In genomic region chr11:82720267-82720666, GRCh38 we compare ENCODE assay signal across 17 cellular contexts. TPM values are rescaled to one million over a fixed set of nuclear protein-coding genes. Genes with fewer than 3 reads are reported as not detected.
"Had no signal": no experiment of that assay in that cellular context is flagged by ENCODE, and none has a peak within 500 bp of the region (broad histone marks: within the 10 kb centered on the region; RNA-seq: fewer than 3 reads in every experiment).

No MANE protein-coding gene starts in this region.

- ATAC-seq: activated CD8-positive, alpha-beta T cell treated with anti-CD3 and anti-CD28 coated beads for 36 hours; activated T-cell treated with anti-CD3 and anti-CD28 coated beads, Interleukin-2, amount 50 U/mL, for 4 hours; body of pancreas; natural killer cell treated with Interleukin-12 subunit alpha and Interleukin-12 subunit beta and Interleukin-15 and Interleukin-18, amount 100 ng/mL, for 72 hours; psoas muscle; stimulated activated naive CD8-positive, alpha-beta T cell treated with anti-CD3 and anti-CD28 coated beads, Interleukin-15, amount 100 ng/mL, for 72 hours; T-helper 17 cell had no signal

- H3K27me3 Mint-ChIP-seq: natural killer cell treated with Interleukin-12 subunit alpha and Interleukin-12 subunit beta and Interleukin-15 and Interleukin-18, amount 100 ng/mL, for 72 hours had no signal

- H3K9me3 Mint-ChIP-seq: activated B cell treated with CpG ODN at 0.5 μM for 24 hours; activated CD8-positive, alpha-beta T cell treated with anti-CD3 and anti-CD28 coated beads for 36 hours; activated T-cell treated with anti-CD3 and anti-CD28 coated beads, Interleukin-2, amount 50 U/mL, for 4 hours; memory B cell; natural killer cell treated with Interleukin-12 subunit alpha and Interleukin-12 subunit beta and Interleukin-15 and Interleukin-18, amount 100 ng/mL, for 72 hours; stimulated activated naive CD8-positive, alpha-beta T cell treated with anti-CD3 and anti-CD28 coated beads, Interleukin-15, amount 100 ng/mL, for 72 hours had no signal

- DNase-seq: activated B cell treated with CpG ODN at 0.5 μM for 24 hours; activated CD4-positive, alpha-beta T cell treated with anti-CD3 and anti-CD28 coated beads for 48 hours; activated CD8-positive, alpha-beta T cell treated with anti-CD3 and anti-CD28 coated beads for 36 hours; activated effector memory CD4-positive, alpha-beta T cell treated with Interleukin-2 at 50 U/mL for 16 hours; activated naive CD4-positive, alpha-beta T cell treated with anti-CD3 and anti-CD28 coated beads, Interleukin-2, amount 50 U/mL, for 16 hours; activated T-cell treated with anti-CD3 and anti-CD28 coated beads, Interleukin-2, amount 50 U/mL, for 4 hours; body of pancreas; heart left ventricle; psoas muscle; SJCRH30; stimulated activated CD4-positive, alpha-beta T cell treated with anti-CD3 and anti-CD28 coated beads, Interleukin-1b, Interleukin-23, amount 100 ng/mL, for 48 hours; stimulated activated naive CD8-positive, alpha-beta T cell treated with anti-CD3 and anti-CD28 coated beads, Interleukin-15, amount 100 ng/mL, for 72 hours; T-helper 17 cell had no signal

- H3K4me3 ChIP-seq: body of pancreas, heart left ventricle, psoas muscle, SJCRH30, thoracic aorta had no signal

- H3K27me3 ChIP-seq: body of pancreas had no signal

- H3K27ac ChIP-seq: body of pancreas, psoas muscle, SJCRH30, thoracic aorta had no signal

- H3K36me3 Mint-ChIP-seq: memory B cell; natural killer cell treated with Interleukin-12 subunit alpha and Interleukin-12 subunit beta and Interleukin-15 and Interleukin-18, amount 100 ng/mL, for 72 hours had no signal

- H3K4me1 ChIP-seq: body of pancreas, psoas muscle, SJCRH30 had no signal

- H3K9me3 ChIP-seq: body of pancreas, heart left ventricle, psoas muscle, SJCRH30, thoracic aorta had no signal

- H3K4me1 Mint-ChIP-seq: activated B cell treated with CpG ODN at 0.5 μM for 24 hours; stimulated activated naive CD8-positive, alpha-beta T cell treated with anti-CD3 and anti-CD28 coated beads, Interleukin-15, amount 100 ng/mL, for 72 hours; T-helper 17 cell had no signal

- H3K4me3 Mint-ChIP-seq: activated B cell treated with CpG ODN at 0.5 μM for 24 hours; activated CD8-positive, alpha-beta T cell treated with anti-CD3 and anti-CD28 coated beads for 36 hours; activated T-cell treated with anti-CD3 and anti-CD28 coated beads, Interleukin-2, amount 50 U/mL, for 4 hours; memory B cell; natural killer cell treated with Interleukin-12 subunit alpha and Interleukin-12 subunit beta and Interleukin-15 and Interleukin-18, amount 100 ng/mL, for 72 hours; stimulated activated naive CD8-positive, alpha-beta T cell treated with anti-CD3 and anti-CD28 coated beads, Interleukin-15, amount 100 ng/mL, for 72 hours; T-helper 17 cell had no signal

- H3K36me3 ChIP-seq: heart left ventricle, SJCRH30, thoracic aorta had no signal

- H3K27ac Mint-ChIP-seq: activated B cell treated with CpG ODN at 0.5 μM for 24 hours; activated CD8-positive, alpha-beta T cell treated with anti-CD3 and anti-CD28 coated beads for 36 hours; memory B cell; natural killer cell treated with Interleukin-12 subunit alpha and Interleukin-12 subunit beta and Interleukin-15 and Interleukin-18, amount 100 ng/mL, for 72 hours; stimulated activated naive CD8-positive, alpha-beta T cell treated with anti-CD3 and anti-CD28 coated beads, Interleukin-15, amount 100 ng/mL, for 72 hours; T-helper 17 cell had no signal

RNA-seq across cellular contexts. Expression of gene FAM181B, which starts 13.4 kb away (rescaled TPM):
- total RNA-seq: activated B cell treated with CpG ODN at 0.5 μM for 24 hours; activated CD8-positive, alpha-beta T cell treated with anti-CD3 and anti-CD28 coated beads for 36 hours; activated T-cell treated with anti-CD3 and anti-CD28 coated beads, Interleukin-2, amount 50 U/mL, for 4 hours; natural killer cell treated with Interleukin-12 subunit alpha and Interleukin-12 subunit beta and Interleukin-15 and Interleukin-18, amount 100 ng/mL, for 72 hours; SJCRH30; T-helper 17 cell had no signal
- polyA plus RNA-seq: fibroblast of lung had no signal
